28 cellular contexts compared by ENCODE assay signal in genomic region chr4:7137346-7138200, GRCh38. TPM values are rescaled to one million over a fixed set of nuclear protein-coding genes. Genes with fewer than 3 reads are reported as not detected.
A peak's percentile ranks its signal among the peaks of the same experiment; 100 is the strongest.
DNase-seq lines count a peak whose midpoint lies in the region; ATAC-seq, FAIRE-seq and TF ChIP-seq lines count a peak whose summit lies in the region.
"Had no signal": no experiment of that assay in that cellular context is flagged by ENCODE, and none has a peak within 500 bp of the region (broad histone marks: within the 10 kb centered on the region; RNA-seq: fewer than 3 reads in every experiment).

No MANE protein-coding gene starts in this region.

- H3K4me2 ChIP-seq in osteoblast (ENCODE audit: insufficient read depth, low read length): no peak overlapping the region
- H3K4me2 ChIP-seq: BLaER1 had no signal

- peaks cover 4% of the 10 kb centered on the region for H3K4me1 Mint-ChIP-seq in stimulated activated naive CD8-positive, alpha-beta T cell treated with anti-CD3 and anti-CD28 coated beads, Interleukin-15, amount 100 ng/mL, for 72 hours
- peaks cover 26% of the 10 kb centered on the region for H3K4me1 Mint-ChIP-seq in chondrocyte (ENCODE audit: low read depth)
- H3K4me1 Mint-ChIP-seq: CD14-positive monocyte; CD8-positive, alpha-beta memory T cell had no signal

- H3K36me3 ChIP-seq in osteoblast (ENCODE audit: insufficient read depth, low read length): no peaks in the 10 kb centered on the region
- H3K36me3 ChIP-seq: BE2C, BLaER1 had no signal

- TF ChIP-seq CTCF in chondrocyte (IDR thresholded peaks at IDR 0.05) (no peak), osteoblast (IDR thresholded peaks at IDR 0.05; ENCODE audit: extremely low read depth, low read depth, low read length) (no peak)

- peak; percentile 15 for ATAC-seq in stimulated activated naive CD8-positive, alpha-beta T cell treated with anti-CD3 and anti-CD28 coated beads, Interleukin-15, amount 100 ng/mL, for 72 hours
- no peak for ATAC-seq in stimulated activated naive CD8-positive, alpha-beta T cell treated with anti-CD3 and anti-CD28 coated beads, Interleukin-15, Interleukin-2, amounts not matched to agents 100 U/mL and 50 U/mL, for 24 hours
- ATAC-seq: GM12878 had no signal

- peaks cover 5 to 7% of the 10 kb centered on the region in 2 donors for H3K9me3 Mint-ChIP-seq in stimulated activated naive CD8-positive, alpha-beta T cell treated with anti-CD3 and anti-CD28 coated beads, Interleukin-15, amount 100 ng/mL, for 72 hours
- peaks cover 5% of the 10 kb centered on the region for H3K9me3 Mint-ChIP-seq in chondrocyte (ENCODE audit: low read depth)

- H3K27me3 ChIP-seq in osteoblast (ENCODE audit: insufficient read depth, low read length): peaks cover 6% of the 10 kb centered on the region
- H3K27me3 ChIP-seq: BE2C, BLaER1 had no signal

- H3K27ac ChIP-seq in osteoblast (ENCODE audit: low read depth, low read length): no peak overlapping the region
- H3K27ac ChIP-seq: BLaER1 had no signal

- H3K36me3 Mint-ChIP-seq in chondrocyte (ENCODE audit: low read depth): peaks cover 5% of the 10 kb centered on the region
- H3K36me3 Mint-ChIP-seq: CD14-positive monocyte; CD4-positive, alpha-beta memory T cell; CD4-positive, CD25-positive, alpha-beta regulatory T cell; CD8-positive, alpha-beta memory T cell had no signal

- H3K4me3 ChIP-seq in osteoblast (ENCODE audit: insufficient read depth, low read length): no peak overlapping the region
- H3K4me3 ChIP-seq: BLaER1, GM12878 had no signal

- peaks cover 18% of the 10 kb centered on the region for H3K27me3 Mint-ChIP-seq in stimulated activated naive CD8-positive, alpha-beta T cell treated with anti-CD3 and anti-CD28 coated beads, Interleukin-15, amount 100 ng/mL, for 72 hours
- H3K27me3 Mint-ChIP-seq in chondrocyte (ENCODE audit: low read depth): peaks cover 18% of the 10 kb centered on the region
- H3K27me3 Mint-ChIP-seq: CD4-positive, alpha-beta memory T cell had no signal

- H3K4me3 Mint-ChIP-seq in stimulated activated naive CD8-positive, alpha-beta T cell treated with anti-CD3 and anti-CD28 coated beads, Interleukin-15, amount 100 ng/mL, for 72 hours: no peak overlapping the region
- no peak overlapping the region for H3K4me3 Mint-ChIP-seq in chondrocyte (ENCODE audit: unreplicated experiment)
- H3K4me3 Mint-ChIP-seq: CD14-positive monocyte; CD4-positive, alpha-beta memory T cell; CD8-positive, alpha-beta memory T cell had no signal

- H3K9me3 ChIP-seq in osteoblast (ENCODE audit: low read depth, low read length): peaks cover 6% of the 10 kb centered on the region
- H3K9me3 ChIP-seq: BE2C had no signal

- no peak overlapping the region for H2AFZ ChIP-seq in osteoblast (ENCODE audit: low read length)

- TF ChIP-seq POLR2A in H54 (IDR thresholded peaks at IDR 0.05; ENCODE audit: low read depth, low read length): no peak

- no peak for DNase-seq in stimulated activated naive CD8-positive, alpha-beta T cell treated with anti-CD3 and anti-CD28 coated beads, Interleukin-15, amount 100 ng/mL, for 72 hours
- DNase-seq in stimulated activated naive CD8-positive, alpha-beta T cell treated with anti-CD3 and anti-CD28 coated beads, Interleukin-15, Interleukin-2, amounts not matched to agents 100 U/mL and 50 U/mL, for 24 hours: no peak
- DNase-seq in chondrocyte (ENCODE audit: low spot score) (peak; percentile 73), osteoblast (ENCODE audit: insufficient read length, low spot score, missing footprints) (peak; percentile 81), H54 (ENCODE audit: insufficient read length, low spot score) (no peak), NCI-H510A treated with DMSO at 0.1 percent for 48 hours (lab: John Stamatoyannopoulos, UW) (no peak)
- DNase-seq: 8988T; ACHN; BE2C; C1 segment of cervical spinal cord; CD4-positive, alpha-beta memory T cell; CD4-positive, CD25-positive, alpha-beta regulatory T cell; CD8-positive, alpha-beta memory T cell; COR-L47; DMS 273 treated with DMSO at 0.1 percent for 48 hours; DMS153; DMS53; DMS79; DND-41; EL; GDM1 had no signal

- no peak overlapping the region for H3K27ac Mint-ChIP-seq in stimulated activated naive CD8-positive, alpha-beta T cell treated with anti-CD3 and anti-CD28 coated beads, Interleukin-15, amount 100 ng/mL, for 72 hours
- H3K27ac Mint-ChIP-seq in chondrocyte (ENCODE audit: unreplicated experiment): no peak overlapping the region
- H3K27ac Mint-ChIP-seq: CD4-positive, alpha-beta memory T cell; CD4-positive, CD25-positive, alpha-beta regulatory T cell; CD8-positive, alpha-beta memory T cell had no signal

- FAIRE-seq in H54 (lab: Jason Lieb, UNC): no peak
- FAIRE-seq: A204.1, GM12878, GM12892, GM18507 had no signal

- peaks cover 2% of the 10 kb centered on the region for H4K20me1 ChIP-seq in osteoblast (ENCODE audit: insufficient read depth, low read length)
- H4K20me1 ChIP-seq: BLaER1 had no signal

- no peaks in the 10 kb centered on the region for H3K79me2 ChIP-seq in osteoblast (ENCODE audit: insufficient read depth, low read length)

- H3K4me1 ChIP-seq in osteoblast (ENCODE audit: insufficient read depth, low read length): peaks cover 15% of the 10 kb centered on the region
- H3K4me1 ChIP-seq: BE2C had no signal

RNA-seq across cellular contexts. Expression of gene SORCS2, which starts 54.8 kb away (rescaled TPM):
- total RNA-seq in chondrocyte (9.4 to 21.7 TPM (median 10.9 TPM) in 3 replicates), osteoblast (9.0 and 11.5 TPM in 2 replicates)
- total RNA-seq: CD4-positive, alpha-beta memory T cell; CD4-positive, CD25-positive, alpha-beta regulatory T cell; CD8-positive, alpha-beta memory T cell; G401 had no signal

Comparison
In these comparisons a context has a peak if more than half of its experiments do, and no peak if none do; other contexts are left out.
1. DNase-seq: peak in chondrocyte (single experiment) and osteoblast (single experiment); none in stimulated activated naive CD8-positive, alpha-beta T cell treated with anti-CD3 and anti-CD28 coated beads, Interleukin-15, amount 100 ng/mL, for 72 hours (0 of 2), stimulated activated naive CD8-positive, alpha-beta T cell treated with anti-CD3 and anti-CD28 coated beads, Interleukin-15, Interleukin-2, amounts not matched to agents 100 U/mL and 50 U/mL, for 24 hours (single experiment), H54 (single experiment) and NCI-H510A treated with DMSO at 0.1 percent for 48 hours (single experiment).